23 cellular contexts compared by ENCODE assay signal in the genomic region with DNA sequence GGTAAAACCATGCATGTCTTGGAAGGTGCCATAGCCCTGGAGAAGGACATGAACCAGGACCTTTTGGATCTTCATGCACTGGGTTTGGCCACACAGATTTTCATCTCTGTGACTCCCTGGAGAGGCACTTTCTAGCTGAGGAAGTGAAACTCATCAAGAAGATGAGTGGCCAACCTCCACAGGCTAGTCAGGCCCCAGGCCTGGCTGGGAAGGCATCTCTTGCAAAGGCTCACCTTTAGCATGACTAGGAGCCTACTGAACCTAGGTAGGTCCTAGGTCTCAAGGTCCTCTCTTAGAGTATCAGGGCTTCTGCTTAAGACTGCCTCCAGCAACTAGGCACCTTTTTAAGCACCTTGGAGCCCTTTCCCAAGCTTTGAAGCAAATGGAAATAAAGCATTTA.
"Had no signal": no experiment of that assay in that cellular context is flagged by ENCODE, and none has a peak within 500 bp of the region (broad histone marks: within the 10 kb centered on the region; RNA-seq: fewer than 3 reads in every experiment).

No MANE protein-coding gene starts in this region.

- H3K4me1 ChIP-seq: foreskin keratinocyte, left ventricle myocardium inferior, lower lobe of right lung, right atrium auricular region, sigmoid colon, tibial artery, upper lobe of left lung, vagina had no signal

- H3K4me1 Mint-ChIP-seq: endodermal cell, immature natural killer cell, memory B cell, mesothelial cell of epicardium, natural killer cell, neural crest cell had no signal

- H3K36me3 ChIP-seq: left ventricle myocardium inferior, lower lobe of right lung, right atrium auricular region, sigmoid colon, tibial artery, upper lobe of left lung, vagina had no signal

- H3K27ac ChIP-seq: foreskin keratinocyte, left ventricle myocardium inferior, lower lobe of right lung, right atrium auricular region, sigmoid colon, skin epidermis, tibial artery, upper lobe of left lung, vagina had no signal

- FAIRE-seq: endothelial cell of umbilical vein, kidney had no signal

- H3K27me3 Mint-ChIP-seq: memory B cell had no signal

- ATAC-seq: foreskin keratinocyte, left cardiac atrium, lower lobe of right lung, natural killer cell had no signal

- H3K4me3 ChIP-seq: left ventricle myocardium inferior, lower lobe of right lung, right atrium auricular region, sigmoid colon, skin epidermis, tibial artery, upper lobe of left lung, vagina had no signal

- H3K9me3 Mint-ChIP-seq: endodermal cell, memory B cell, mesothelial cell of epicardium, neural crest cell had no signal

- DNase-seq: dermis blood vessel endothelial cell; endodermal cell; erythroblast; foreskin keratinocyte; immature natural killer cell; kidney; left cardiac atrium; left ventricle myocardium inferior; lower lobe of right lung; natural killer cell; sigmoid colon; stimulated activated CD4-positive, alpha-beta T cell treated with anti-CD3 and anti-CD28 coated beads, Interleukin-2, amount 100 ng/mL, for 24 hours; stimulated activated CD4-positive, alpha-beta T cell treated with anti-CD3 and anti-CD28 coated beads, Interleukin-4, amount 100 ng/mL, for 4 hours; stimulated activated naive CD4-positive, alpha-beta T cell treated with Interleukin-2 at 50 U/mL for 16 hours; tibial artery; upper lobe of left lung had no signal

- H3K9me3 ChIP-seq: left ventricle myocardium inferior, lower lobe of right lung, right atrium auricular region, sigmoid colon, tibial artery, upper lobe of left lung, vagina had no signal

- H3K36me3 Mint-ChIP-seq: immature natural killer cell, memory B cell, mesothelial cell of epicardium, natural killer cell had no signal

- H3K4me3 Mint-ChIP-seq: endodermal cell, immature natural killer cell, memory B cell, mesothelial cell of epicardium, natural killer cell, neural crest cell had no signal

- H3K27me3 ChIP-seq: foreskin keratinocyte, right atrium auricular region, sigmoid colon, tibial artery, upper lobe of left lung, vagina had no signal

- H3K27ac Mint-ChIP-seq: endodermal cell, immature natural killer cell, memory B cell, mesothelial cell of epicardium, natural killer cell had no signal
